ENCODE assay signal across 8 cellular contexts in genomic region chr12:113271853-113272561, GRCh38. TPM values are rescaled to one million over a fixed set of nuclear protein-coding genes. Genes with fewer than 3 reads are reported as not detected.
DNase-seq lines count a peak whose midpoint lies in the region; ATAC-seq and TF ChIP-seq lines count a peak whose summit lies in the region.

No MANE protein-coding gene starts in this region.

- H3K36me3 ChIP-seq in PC-3 (ENCODE audit: low read depth, low read length) = no peaks in the 10 kb centered on the region

- no peak overlapping the region for H2AFZ ChIP-seq in PC-3 (ENCODE audit: low read length)

- no peak overlapping the region for H3K27ac ChIP-seq in PC-3 (ENCODE audit: low read length)

- no peak overlapping the region for H3K9ac ChIP-seq in PC-3 (ENCODE audit: low read length)

- POLR2A ChIA-PET in PC-3 (lab: Charles Lee; ENCODE audit: unreplicated experiment) = no interaction called here

- no peaks in the 10 kb centered on the region for H3K9me2 ChIP-seq in PC-3 (replicated peaks; ENCODE audit: low read length)

- CTCF ChIA-PET in PC-3 (lab: Charles Lee) = no interaction called here

- no peaks in the 10 kb centered on the region for H3K9me3 ChIP-seq in PC-3 (ENCODE audit: low read length)

- H3K4me3 ChIP-seq in PC-3 (ENCODE audit: low read length) = no peak overlapping the region

- H3F3A ChIP-seq in PC-3 (ENCODE audit: low read length, unreplicated experiment) = no peaks in the 10 kb centered on the region

- peak; percentile 90 for DNase-seq in COLO829 (ENCODE audit: low spot score)
- DNase-seq in PC-3 = no peak
- DNase-seq in fibroblast of gingiva (ENCODE audit: low read depth) = peak; percentile 85
- DNase-seq in non-pigmented ciliary epithelial cell (ENCODE audit: low read depth) = peak; percentile 45
- no peak for DNase-seq in ACHN
- DNase-seq in activated CD8-positive, alpha-beta memory T cell treated with anti-CD3 and anti-CD28 coated beads, Interleukin-2, amount 50 U/mL, for 48 hours = no peak
- DNase-seq in T1000 (lab: John Stamatoyannopoulos, UW) = no peak

- H3K79me2 ChIP-seq in PC-3 (ENCODE audit: low read length) = no peaks in the 10 kb centered on the region

- in situ Hi-C loops in ACHN (cut with HindIII; ENCODE audit: low pct_ligation_motif_present, low pct_unique_long_range_greater_than_20kb, low sequenced_read_pairs) = no loop called here

- no TSS peak for BruUV-seq in PC-3 (replicated peaks; lab: Mats Ljungman, UMichigan)

- H3K4me1 ChIP-seq in PC-3 (ENCODE audit: insufficient read depth, low read length) = no peaks in the 10 kb centered on the region; the same call in 1 of the 2 replicates

- no peak for TF ChIP-seq CTCF in PC-3 (conservative IDR thresholded peaks at IDR 0.05; ENCODE audit: low read depth, low read length)

- intact Hi-C loops in PC-3 (cut with micrococcal nuclease) = no loop called here

- ATAC-seq in PC-3 (peak; percentile 44; the same call in 1 of the 2 replicates), HG03135 (IDR thresholded peaks at IDR 0.05; ENCODE audit: unreplicated experiment) (no peak)

- no peaks in the 10 kb centered on the region for H4K20me1 ChIP-seq in PC-3 (ENCODE audit: low read length)

- H3K27me3 ChIP-seq in PC-3 (ENCODE audit: low read length) = no peaks in the 10 kb centered on the region

- no peak overlapping the region for H3K4me2 ChIP-seq in PC-3 (ENCODE audit: low read length)

RNA-seq across cellular contexts. Expression of gene TPCN1, which starts 50.7 kb away (rescaled TPM):
- 19.0 and 29.3 TPM in 2 replicates for total RNA-seq in PC-3 (2014; rRNA removed)

Comparison
In these comparisons a context has a peak if more than half of its experiments do, and no peak if none do; other contexts are left out.
1. DNase-seq: peak in COLO829 (single experiment), fibroblast of gingiva (single experiment) and non-pigmented ciliary epithelial cell (single experiment); none in PC-3 (single experiment), ACHN (single experiment), activated CD8-positive, alpha-beta memory T cell treated with anti-CD3 and anti-CD28 coated beads, Interleukin-2, amount 50 U/mL, for 48 hours (single experiment) and T1000 (single experiment).